21 cellular contexts compared by ENCODE assay signal in the genomic region with DNA sequence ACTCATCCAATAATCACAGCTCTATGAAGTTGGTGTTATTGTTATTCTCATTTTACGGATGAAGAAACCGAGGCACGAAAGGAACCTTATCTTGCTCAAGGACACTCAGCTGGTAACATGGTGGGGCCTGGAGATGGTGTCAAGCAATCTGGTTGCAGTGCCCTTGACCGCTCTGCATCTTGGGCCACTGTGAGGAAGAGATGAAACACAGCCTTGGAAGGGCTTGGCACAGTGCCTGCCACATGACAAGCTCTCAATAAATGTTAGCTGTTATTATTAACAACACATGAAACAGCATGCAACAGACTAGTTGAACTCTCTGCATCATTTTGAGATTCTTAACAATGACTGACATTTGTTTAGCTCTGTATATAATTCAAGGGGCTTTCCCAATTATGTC. TPM values are rescaled to one million over a fixed set of nuclear protein-coding genes. Genes with fewer than 3 reads are reported as not detected.
A peak's percentile ranks its signal among the peaks of the same experiment; 100 is the strongest.
DNase-seq lines count a peak whose midpoint lies in the region; ATAC-seq and TF ChIP-seq lines count a peak whose summit lies in the region.
"Had no signal": no experiment of that assay in that cellular context is flagged by ENCODE, and none has a peak within 500 bp of the region (broad histone marks: within the 10 kb centered on the region; RNA-seq: fewer than 3 reads in every experiment).

No MANE protein-coding gene starts in this region.

- H2BK120ac ChIP-seq in mesenchymal stem cell (ENCODE audit: low read depth, low read length), result no peak overlapping the region

- H3K27me3 ChIP-seq in left ventricle myocardium inferior (ENCODE audit: low read depth) (peaks cover 37% of the 10 kb centered on the region), mesenchymal stem cell (ENCODE audit: control insufficient read depth in 1 of 2, insufficient read depth in 1 of 2, low read length in 2 of 2) (peaks cover 3 to 23% of the 10 kb centered on the region in 2 experiments), vagina (no peaks in the 10 kb centered on the region)
- H3K27me3 ChIP-seq: body of pancreas had no signal

- no peak for TF ChIP-seq POLR2A in vagina (IDR thresholded peaks at IDR 0.05)

- H4K91ac ChIP-seq in mesenchymal stem cell (ENCODE audit: low read length), result no peak overlapping the region

- no peak overlapping the region for H2BK15ac ChIP-seq in mesenchymal stem cell (ENCODE audit: low read depth, poor library complexity, severe bottlenecking)

- peak overlapping the region; percentile 81 for H4K8ac ChIP-seq in mesenchymal stem cell (ENCODE audit: low read length)

- 72% methylated on average over 4 of the region's 4 CpGs for WGBS in mesenchymal stem cell

- H3K79me1 ChIP-seq in mesenchymal stem cell (replicated peaks; ENCODE audit: low read length, poor library complexity, severe bottlenecking), result no peaks in the 10 kb centered on the region

- H3K14ac ChIP-seq in mesenchymal stem cell (ENCODE audit: low read length in 2 of 2), result no peak overlapping the region

- DNase-seq in left cardiac atrium, result peak; percentile 45
- DNase-seq in left ventricle myocardium inferior, result no peak
- peak; percentile 33 for DNase-seq in coronary artery (ENCODE audit: low spot score)
- DNase-seq in mesenchymal stem cell, result peak; percentile 64
- peak in 1 of 2 donors; percentile 84 for DNase-seq in vagina (ENCODE audit: extremely low spot score in 2 of 2)
- no peak for DNase-seq in DMS153 treated with DMSO at 0.1 percent for 48 hours (lab: John Stamatoyannopoulos, UW; ENCODE audit: unreplicated experiment)
- no peak for DNase-seq in COLO668 (lab: John Stamatoyannopoulos, UW; ENCODE audit: unreplicated experiment)
- DNase-seq in GM13976 (ENCODE audit: low spot score), result no peak
- DNase-seq: ACHN; activated CD4-positive, alpha-beta T cell treated with anti-CD3 and anti-CD28 coated beads, Interleukin-2, amount 10 ng/mL, durations not matched to agents 24 days and 14 days; body of pancreas; effector CD8-positive, alpha-beta T cell; GDM1; NCI-H1694 treated with DMSO at 0.1 percent for 48 hours; NCI-H82; occipital lobe; retina; SHP77 treated with DMSO at 0.1 percent for 48 hours; upper lobe of right lung had no signal

- in situ Hi-C loops in GM13976 (cut with MboI; ENCODE audit: low sequenced_read_pairs, unreplicated experiment), result no loop called here

- TF ChIP-seq CTCF in left ventricle myocardium inferior (IDR thresholded peaks at IDR 0.05; ENCODE audit: borderline replicate concordance) (no peak), coronary artery (IDR thresholded peaks at IDR 0.05) (no peak), vagina (IDR thresholded peaks at IDR 0.05) (no peak), GM13976 (IDR thresholded peaks at IDR 0.05; ENCODE audit: borderline replicate concordance, control extremely low read depth, extremely low read depth, insufficient read depth, missing control alignments) (no peak)

- H2BK12ac ChIP-seq in mesenchymal stem cell (ENCODE audit: low read length in 2 of 2), result peak overlapping the region; percentile 49 to 94

- no peak overlapping the region for H3K23ac ChIP-seq in mesenchymal stem cell (ENCODE audit: low read length in 2 of 2)

- H3K18ac ChIP-seq in mesenchymal stem cell (ENCODE audit: low read depth in 1 of 2, low read length in 2 of 2), result peak overlapping the region; percentile 77 to 78

- no peak overlapping the region for H3K9ac ChIP-seq in mesenchymal stem cell (ENCODE audit: low read length)

- no peak overlapping the region for H2AFZ ChIP-seq in mesenchymal stem cell (ENCODE audit: low read depth, low read length)

- H2BK5ac ChIP-seq in mesenchymal stem cell (ENCODE audit: low read depth, low read length, poor library complexity, severe bottlenecking), result no peak overlapping the region

- H3K4me2 ChIP-seq in mesenchymal stem cell (ENCODE audit: low read length, poor library complexity, severe bottlenecking), result no peak overlapping the region

- H3K4ac ChIP-seq in mesenchymal stem cell (ENCODE audit: low read depth in 1 of 2, low read length in 2 of 2), result peak overlapping the region in 1 of 2 experiments; percentile 53

- no peaks in the 10 kb centered on the region for H3K9me3 ChIP-seq in left ventricle myocardium inferior (replicated peaks)
- H3K9me3 ChIP-seq in mesenchymal stem cell (ENCODE audit: control insufficient read depth, low read length), result no peaks in the 10 kb centered on the region
- H3K9me3 ChIP-seq in vagina, result no peaks in the 10 kb centered on the region
- H3K9me3 ChIP-seq: body of pancreas, upper lobe of right lung had no signal

- no peak overlapping the region for H3K4me3 ChIP-seq in left ventricle myocardium inferior
- no peak overlapping the region for H3K4me3 ChIP-seq in coronary artery
- no peak overlapping the region for H3K4me3 ChIP-seq in mesenchymal stem cell (ENCODE audit: insufficient read depth in 1 of 2, low read depth in 1 of 2, low read length in 2 of 2)
- no peak overlapping the region for H3K4me3 ChIP-seq in vagina
- H3K4me3 ChIP-seq: body of pancreas, K562, upper lobe of right lung had no signal

- H2AK5ac ChIP-seq in mesenchymal stem cell (ENCODE audit: low read length, severe bottlenecking), result no peak overlapping the region

- H3K36me3 ChIP-seq in left ventricle myocardium inferior (no peaks in the 10 kb centered on the region), mesenchymal stem cell (ENCODE audit: control insufficient read depth in 1 of 2, insufficient read depth in 2 of 2, low read depth in 1 of 2, low read length in 2 of 2) (no peaks in the 10 kb centered on the region), vagina (no peaks in the 10 kb centered on the region)
- H3K36me3 ChIP-seq: upper lobe of right lung had no signal

- ATAC-seq in left cardiac atrium, result peak in 1 of 2 donors; percentile 19
- ATAC-seq: body of pancreas, K562, upper lobe of right lung had no signal

- H3K27ac ChIP-seq in left ventricle myocardium inferior (replicated peaks) (no peak overlapping the region), coronary artery (no peak overlapping the region), mesenchymal stem cell (ENCODE audit: low read length, poor library complexity, severe bottlenecking) (no peak overlapping the region), vagina (peak overlapping the region; percentile 64)
- H3K27ac ChIP-seq: body of pancreas, upper lobe of right lung had no signal

- H3K4me1 ChIP-seq in left ventricle myocardium inferior (peaks cover 20% of the 10 kb centered on the region), mesenchymal stem cell (ENCODE audit: control insufficient read depth, insufficient read depth, low read depth, low read length) (peaks cover 4% of the 10 kb centered on the region), vagina (peaks cover 24% of the 10 kb centered on the region)
- H3K4me1 ChIP-seq: body of pancreas had no signal

- intact Hi-C loops in left cardiac atrium (cut with DNase I), result no loop called here
- intact Hi-C loops in left ventricle myocardium inferior (cut with micrococcal nuclease), result no loop called here
- intact Hi-C loops in vagina (cut with DNase I), result no loop called here

RNA-seq across cellular contexts. Expression of a gene that starts 10.1 kb away (rescaled TPM):
- total RNA-seq in left cardiac atrium (10 to 100 TPM; 22.4 to 23.8 TPM), left ventricle myocardium inferior (31.4 TPM), vagina (15.5 TPM)
- 146 TPM for polyA plus RNA-seq in mesenchymal stem cell (2013, experiment 1 of 2)
- 150 TPM for polyA plus RNA-seq in mesenchymal stem cell (2013, experiment 2 of 2)
- total RNA-seq: K562 had no signal
- polyA plus RNA-seq: keratinocyte had no signal

Comparison
In these comparisons a context has a peak if more than half of its experiments do, and no peak if none do; other contexts are left out.
1. DNase-seq: peak in left cardiac atrium (single experiment), coronary artery (single experiment) and mesenchymal stem cell (single experiment); none in left ventricle myocardium inferior (single experiment), DMS153 treated with DMSO at 0.1 percent for 48 hours (single experiment), COLO668 (single experiment) and GM13976 (single experiment).